9 cellular contexts compared by ENCODE assay signal in genomic region chr13:80361883-80362327, GRCh38. TPM values are rescaled to one million over a fixed set of nuclear protein-coding genes. Genes with fewer than 3 reads are reported as not detected.
DNase-seq lines count a peak whose midpoint lies in the region; ATAC-seq and TF ChIP-seq lines count a peak whose summit lies in the region.
"Had no signal": no experiment of that assay in that cellular context is flagged by ENCODE, and none has a peak within 500 bp of the region (broad histone marks: within the 10 kb centered on the region; RNA-seq: fewer than 3 reads in every experiment).

No MANE protein-coding gene starts in this region.

- peak; percentile 56 for DNase-seq in COLO829 (ENCODE audit: low spot score)
- peak; percentile 17 for DNase-seq in astrocyte of the hippocampus (ENCODE audit: low read depth, low spot score)
- no peak for DNase-seq in natural killer cell
- DNase-seq in T-helper 9 cell: no peak
- no peak for DNase-seq in CD14-positive monocyte (ENCODE audit: low spot score)

- H3K9me3 Mint-ChIP-seq in natural killer cell: no peaks in the 10 kb centered on the region
- H3K9me3 Mint-ChIP-seq in CD14-positive monocyte: peaks cover 0 to 1% (median 0%) of the 10 kb centered on the region in 7 donors
- H3K9me3 Mint-ChIP-seq: activated naive CD4-positive, alpha-beta T cell treated with anti-CD3 and anti-CD28 coated beads, Interleukin-2, amount 50 U/mL, for 72 hours had no signal

- peaks cover 12 to 16% of the 10 kb centered on the region in 2 donors for H3K4me1 Mint-ChIP-seq in natural killer cell
- peaks cover 13% of the 10 kb centered on the region for H3K4me1 Mint-ChIP-seq in CD14-positive monocyte

- H3K4me3 Mint-ChIP-seq in natural killer cell (no peak overlapping the region), CD14-positive monocyte (no peak overlapping the region)

- H3K27ac Mint-ChIP-seq in natural killer cell (peak overlapping the region; percentile 37 to 74), CD14-positive monocyte (no peak overlapping the region)
- H3K27ac Mint-ChIP-seq: activated naive CD4-positive, alpha-beta T cell treated with anti-CD3 and anti-CD28 coated beads, Interleukin-2, amount 50 U/mL, for 72 hours had no signal

- peak; percentile 88 for ATAC-seq in GM19395 (IDR thresholded peaks at IDR 0.05; ENCODE audit: unreplicated experiment)
- peak; percentile 86 for ATAC-seq in HG03558 (IDR thresholded peaks at IDR 0.05; ENCODE audit: extremely low read depth, unreplicated experiment)
- peak; percentile 91 to 99 (median 95) for ATAC-seq in natural killer cell
- ATAC-seq in HG02571 (IDR thresholded peaks at IDR 0.05; ENCODE audit: unreplicated experiment): no peak

- intact Hi-C loops in natural killer cell (cut with micrococcal nuclease) (no loop called here), CD14-positive monocyte (cut with micrococcal nuclease) (loop anchor here (5.0 to 10.0 kb wide), 2 partner anchors 577 to 680 kb away; no protein-coding TSS in a partner anchor)

- H3K36me3 Mint-ChIP-seq in natural killer cell (no peaks in the 10 kb centered on the region), CD14-positive monocyte (no peaks in the 10 kb centered on the region)
- H3K36me3 Mint-ChIP-seq: activated naive CD4-positive, alpha-beta T cell treated with anti-CD3 and anti-CD28 coated beads, Interleukin-2, amount 50 U/mL, for 72 hours had no signal

- H3K27me3 Mint-ChIP-seq in natural killer cell (ENCODE audit: low read depth in 2 of 2) (no peaks in the 10 kb centered on the region), CD14-positive monocyte (ENCODE audit: low read depth in 3 of 3) (peaks cover 0 to 3% (median 2%) of the 10 kb centered on the region in 3 donors)

- TF ChIP-seq CTCF in natural killer cell (IDR thresholded peaks at IDR 0.05) (no peak), CD14-positive monocyte (IDR thresholded peaks at IDR 0.05) (no peak)

RNA-seq across cellular contexts. Expression of gene SPRY2, which starts 21.0 kb away (rescaled TPM):
- 1 to 10 TPM; 2.7 to 7.3 (median 3.0) TPM for total RNA-seq in natural killer cell
- polyA plus RNA-seq in CD14-positive monocyte: under 1 TPM; 0.26 to 0.73 TPM

Comparison
In these comparisons a context has a peak if more than half of its experiments do, and no peak if none do; other contexts are left out.
1. DNase-seq: peak in COLO829 (single experiment) and astrocyte of the hippocampus (single experiment); none in natural killer cell (single experiment), T-helper 9 cell (single experiment) and CD14-positive monocyte (single experiment).
2. H3K27ac Mint-ChIP-seq: peak in natural killer cell (2 of 2); none in CD14-positive monocyte (0 of 7).